8 cellular contexts compared by ENCODE assay signal in genomic region chr15:72749700-72750099, GRCh38.
"Had no signal": no experiment of that assay in that cellular context is flagged by ENCODE, and none has a peak within 500 bp of the region (broad histone marks: within the 10 kb centered on the region; RNA-seq: fewer than 3 reads in every experiment).

No MANE protein-coding gene starts in this region.

- H2AFZ ChIP-seq: GM23248 had no signal

- H3K4me3 ChIP-seq: GM23248 had no signal

- H3K9me3 Mint-ChIP-seq: HFFc6 had no signal

- H3K4me3 Mint-ChIP-seq: H9, HFFc6, IgD-negative memory B cell had no signal

- H3K4me1 Mint-ChIP-seq: H9 had no signal

- FAIRE-seq: HTR-8/SVneo had no signal

- DNase-seq: GM23248, GOT3, H9, HCEC 1CT, HFFc6, KG1 had no signal

- H3K27ac ChIP-seq: GM23248 had no signal

- H3K27me3 Mint-ChIP-seq: IgD-negative memory B cell had no signal

- H3K9ac ChIP-seq: GM23248 had no signal

- H3K27ac Mint-ChIP-seq: H9, HFFc6 had no signal
